18 cellular contexts compared by ENCODE assay signal in the genomic region with DNA sequence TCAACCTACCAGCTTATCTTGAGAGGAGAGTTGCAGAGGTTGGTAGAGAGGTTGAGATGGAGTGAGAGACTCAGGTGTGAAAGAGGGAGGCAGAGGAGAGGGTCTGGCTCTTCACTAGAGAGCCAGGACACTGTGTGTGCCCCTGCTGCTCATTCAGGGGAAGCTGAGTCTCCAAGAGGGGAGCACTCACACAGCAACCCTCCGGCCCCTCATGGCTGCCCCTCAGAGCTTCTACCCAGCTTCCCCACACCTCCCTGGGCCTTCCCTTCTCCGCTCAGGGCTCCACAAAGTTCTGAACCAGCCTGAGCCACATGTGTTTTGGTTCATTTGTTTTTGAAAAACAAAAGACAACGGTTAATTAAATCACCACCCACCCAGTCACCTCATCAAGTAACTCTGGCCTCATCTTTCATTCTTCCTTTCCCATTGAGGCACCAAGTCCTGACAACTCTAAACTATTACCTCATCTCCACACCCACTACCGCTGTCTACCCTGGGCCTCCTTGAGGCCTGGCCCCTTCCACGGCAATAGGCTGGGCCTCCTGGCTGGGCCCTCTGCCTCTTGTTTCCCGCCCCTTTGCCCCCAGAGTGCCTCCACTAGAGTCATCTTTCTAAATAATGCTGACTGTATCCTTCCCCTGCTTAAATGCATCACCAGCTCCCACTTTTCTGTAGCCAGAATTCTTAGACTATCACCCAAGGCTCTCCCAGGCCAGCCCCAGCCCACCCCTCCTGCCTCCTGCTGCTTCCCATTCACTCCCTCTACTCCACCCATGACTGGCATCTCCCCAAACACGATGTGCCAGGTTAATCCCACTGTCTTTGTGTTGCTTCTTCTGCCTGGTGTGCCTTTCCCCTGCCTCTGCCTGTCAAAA. TPM values are rescaled to one million over a fixed set of nuclear protein-coding genes. Genes with fewer than 3 reads are reported as not detected.
DNase-seq lines count a peak whose midpoint lies in the region; ATAC-seq and TF ChIP-seq lines count a peak whose summit lies in the region.
"Had no signal": no experiment of that assay in that cellular context is flagged by ENCODE, and none has a peak within 500 bp of the region (broad histone marks: within the 10 kb centered on the region; RNA-seq: fewer than 3 reads in every experiment).

No MANE protein-coding gene starts in this region.

- TF ChIP-seq POLR2A in esophagus squamous epithelium (IDR thresholded peaks at IDR 0.05), result no peak

- peak overlapping the region; percentile 23 for H3K18ac ChIP-seq in neuronal stem cell (ENCODE audit: low read length)

- H2BK5ac ChIP-seq in neuronal stem cell (ENCODE audit: low read length), result no peak overlapping the region

- no peaks in the 10 kb centered on the region for H3K9me3 Mint-ChIP-seq in endothelial cell (ENCODE audit: unreplicated experiment)
- H3K9me3 Mint-ChIP-seq: CD8-positive, alpha-beta memory T cell had no signal

- no peak overlapping the region for H2BK12ac ChIP-seq in neuronal stem cell (ENCODE audit: low read length)

- H3K4me1 Mint-ChIP-seq in endothelial cell (ENCODE audit: unreplicated experiment), result peaks cover 23% of the 10 kb centered on the region
- H3K4me1 Mint-ChIP-seq: CD8-positive, alpha-beta memory T cell had no signal

- H3K23ac ChIP-seq in neuronal stem cell (ENCODE audit: low read depth, low read length, poor library complexity), result no peak overlapping the region

- H2AFZ ChIP-seq in neuronal stem cell (ENCODE audit: low read length), result no peak overlapping the region

- H3K79me1 ChIP-seq in neuronal stem cell (ENCODE audit: low read depth, low read length), result no peaks in the 10 kb centered on the region

- H3K9me3 ChIP-seq in esophagus squamous epithelium, result peaks cover 0 to 3% (median 0%) of the 10 kb centered on the region in 3 donors
- H3K9me3 ChIP-seq in neuronal stem cell (replicated peaks in 1 of 2; ENCODE audit: control insufficient read depth in 2 of 2, insufficient read depth in 1 of 2, low read depth in 1 of 2, low read length in 2 of 2), result no peaks in the 10 kb centered on the region
- H3K9me3 ChIP-seq in aorta (ENCODE audit: control insufficient read depth, low read length), result no peaks in the 10 kb centered on the region

- H3K4me3 Mint-ChIP-seq in endothelial cell (ENCODE audit: unreplicated experiment), result no peak overlapping the region
- H3K4me3 Mint-ChIP-seq: CD8-positive, alpha-beta memory T cell had no signal

- no peak overlapping the region for H4K8ac ChIP-seq in neuronal stem cell (ENCODE audit: low read depth, low read length)

- peaks cover 7% of the 10 kb centered on the region for H3K36me3 Mint-ChIP-seq in endothelial cell (ENCODE audit: low read depth, unreplicated experiment)
- H3K36me3 Mint-ChIP-seq: CD8-positive, alpha-beta memory T cell had no signal

- H3K27ac ChIP-seq in esophagus squamous epithelium (peak overlapping the region; percentile 62 to 87 (median 77)), neuronal stem cell (replicated peaks; ENCODE audit: low read length) (no peak overlapping the region), aorta (ENCODE audit: low read depth in 1 of 2, low read length in 2 of 2) (no peak overlapping the region)
- H3K27ac ChIP-seq: SJCRH30 had no signal

- peaks cover 0 to 14% (median 0%) of the 10 kb centered on the region in 4 donors for H3K27me3 ChIP-seq in esophagus squamous epithelium
- H3K27me3 ChIP-seq in neuronal stem cell (ENCODE audit: control insufficient read depth in 3 of 3, insufficient read depth in 3 of 3, low read depth in 1 of 3, low read length in 3 of 3), result peaks cover 0 to 15% (median 0%) of the 10 kb centered on the region in 3 experiments
- no peaks in the 10 kb centered on the region for H3K27me3 ChIP-seq in aorta (ENCODE audit: control insufficient read depth in 1 of 2, insufficient read depth in 2 of 2, low read length in 1 of 2)
- H3K27me3 ChIP-seq: SJCRH30 had no signal

- DNase-seq in left cardiac atrium, result peak; percentile 4
- no peak for DNase-seq in left ventricle myocardium superior
- DNase-seq in esophagus squamous epithelium (lab: John Stamatoyannopoulos, UW), result no peak
- no peak for DNase-seq in neuronal stem cell (ENCODE audit: low spot score)
- peak; percentile 19 to 57 for DNase-seq in aorta
- DNase-seq in endothelial cell (ENCODE audit: low spot score), result no peak
- DNase-seq in activated naive CD4-positive, alpha-beta T cell treated with anti-CD3 and anti-CD28 coated beads, Interleukin-2, amount 50 U/mL, for 16 hours, result no peak
- DNase-seq: CD8-positive, alpha-beta memory T cell; GOT3; NCI-H1105; NCI-H1694 treated with DMSO at 0.1 percent for 48 hours; NCI-H510A treated with DMSO at 0.1 percent for 48 hours; NCI-H774; SJCRH30 had no signal

- H4K91ac ChIP-seq in neuronal stem cell (ENCODE audit: low read depth, low read length, poor library complexity), result no peak overlapping the region

- H3K36me3 ChIP-seq in esophagus squamous epithelium (no peaks in the 10 kb centered on the region), neuronal stem cell (replicated peaks in 1 of 2; ENCODE audit: control insufficient read depth in 2 of 2, insufficient read depth in 2 of 2, low read length in 2 of 2) (no peaks in the 10 kb centered on the region), aorta (ENCODE audit: control insufficient read depth in 1 of 2, insufficient read depth in 2 of 2, low read length in 1 of 2) (no peaks in the 10 kb centered on the region)
- H3K36me3 ChIP-seq: SJCRH30 had no signal

- no peak overlapping the region for H3K27ac Mint-ChIP-seq in endothelial cell (ENCODE audit: unreplicated experiment)
- H3K27ac Mint-ChIP-seq: CD8-positive, alpha-beta memory T cell had no signal

- no peak overlapping the region for H2AK5ac ChIP-seq in neuronal stem cell (ENCODE audit: low read depth, low read length)

- no peak overlapping the region for H3K9ac ChIP-seq in neuronal stem cell (ENCODE audit: low read depth, low read length, poor library complexity)

- no peak overlapping the region for H2BK120ac ChIP-seq in neuronal stem cell (ENCODE audit: low read depth, low read length)

- H3K4ac ChIP-seq in neuronal stem cell (ENCODE audit: low read length), result no peak overlapping the region

- intact Hi-C loops in left cardiac atrium (cut with DNase I) (loop anchor here (5.0 kb wide), 2 partner anchors 63 to 92 kb away; no protein-coding TSS in a partner anchor), left ventricle myocardium superior (cut with micrococcal nuclease) (loop anchor here (10.0 kb wide), 1 partner anchor 90 kb away; no protein-coding TSS in a partner anchor), esophagus squamous epithelium (cut with DNase I) (loop anchor here (5.0 kb wide), 1 partner anchor 87 kb away; no protein-coding TSS in a partner anchor), aorta (cut with DNase I) (no loop called here)

- no peak for TF ChIP-seq CTCF in esophagus squamous epithelium (IDR thresholded peaks at IDR 0.05)
- no peak for TF ChIP-seq CTCF in endothelial cell (IDR thresholded peaks at IDR 0.05; ENCODE audit: unreplicated experiment)

- 48 to 56% methylated on average over 7 of the region's 7 CpGs for WGBS in esophagus squamous epithelium, 2 donors
- no CpG with 5 or more reads among the region's 7 CpGs for WGBS in neuronal stem cell (ENCODE audit: extremely low coverage in 2 of 2, insufficient read length in 2 of 2, insufficient replicate concordance in 1 of 2), 2 donors
- WGBS in aorta, 2 donors, result 78 to 80% methylated on average over 6 to 7 of the region's 7 CpGs

- H3K14ac ChIP-seq in neuronal stem cell (ENCODE audit: low read length), result no peak overlapping the region

- H2BK15ac ChIP-seq in neuronal stem cell (ENCODE audit: low read length), result no peak overlapping the region

- H3K4me1 ChIP-seq in esophagus squamous epithelium (peaks cover 18 to 55% (median 30%) of the 10 kb centered on the region in 3 donors), neuronal stem cell (ENCODE audit: control insufficient read depth in 2 of 2, insufficient read depth in 1 of 2, low read depth in 1 of 2, low read length in 2 of 2) (peaks cover 0 to 7% of the 10 kb centered on the region in 2 donors), aorta (ENCODE audit: control insufficient read depth in 1 of 2, insufficient read depth in 2 of 2, low read length in 2 of 2) (no peaks in the 10 kb centered on the region)
- H3K4me1 ChIP-seq: SJCRH30 had no signal

- H3K27me3 Mint-ChIP-seq in endothelial cell (ENCODE audit: unreplicated experiment), result peaks cover 1% of the 10 kb centered on the region

- no peak for ATAC-seq in left cardiac atrium
- ATAC-seq in left ventricle myocardium superior, result no peak
- ATAC-seq in aorta (ENCODE audit: low FRiP score), result no peak
- no peak for ATAC-seq in GM21423 (IDR thresholded peaks at IDR 0.05; ENCODE audit: unreplicated experiment)
- ATAC-seq: K562 had no signal

- no peak overlapping the region for H3K4me2 ChIP-seq in neuronal stem cell (ENCODE audit: insufficient read depth, low read length, poor library complexity, severe bottlenecking)

- H3K4me3 ChIP-seq in esophagus squamous epithelium, result no peak overlapping the region
- no peak overlapping the region for H3K4me3 ChIP-seq in neuronal stem cell (ENCODE audit: low read length in 2 of 2)
- no peak overlapping the region for H3K4me3 ChIP-seq in aorta (ENCODE audit: low read length in 2 of 2)
- H3K4me3 ChIP-seq: K562, SJCRH30 had no signal

RNA-seq across cellular contexts. Expression of a gene that starts 33.0 kb away (rescaled TPM):
- total RNA-seq in left cardiac atrium (1,000 to 10,000 TPM; 4,860 to 5,317 TPM), left ventricle myocardium superior (10,350 TPM), esophagus squamous epithelium (1 to 10 TPM; 1.3 to 6.1 (median 1.8) TPM), aorta (under 1 TPM; 0.21 to 0.36 TPM), endothelial cell (ENCODE audit: unreplicated experiment) (3.3 TPM)
- polyA plus RNA-seq in neuronal stem cell (2013, experiment 1 of 2), result 8.6 TPM
- polyA plus RNA-seq in neuronal stem cell (2013, experiment 2 of 2), result 10.2 TPM
- polyA plus RNA-seq in aorta, result 10 to 100 TPM in 1 of 2 donors, 1 to 10 TPM in 1; 1.0 to 24.0 TPM
- total RNA-seq: CD8-positive, alpha-beta memory T cell; K562; OCI-LY7 had no signal
- polyA plus RNA-seq: BJ; CD8-positive, alpha-beta memory T cell; K562 had no signal

RNA-seq across cellular contexts. Expression of a gene that starts 54.7 kb away (rescaled TPM):
- total RNA-seq in left cardiac atrium (1 to 10 TPM; 1.3 to 1.4 TPM), left ventricle myocardium superior (2.2 TPM), esophagus squamous epithelium (100 to 1,000 TPM; 242 to 377 (median 320) TPM), aorta (under 1 TPM in 1 of 2 donors, not detected in 1; 0.71 TPM), endothelial cell (ENCODE audit: unreplicated experiment) (0.59 TPM)
- polyA plus RNA-seq in neuronal stem cell (2013, experiment 1 of 2), result 0.86 TPM
- 0.86 TPM for polyA plus RNA-seq in neuronal stem cell (2013, experiment 2 of 2)
- 10 to 100 TPM in 1 of 2 donors, under 1 TPM in 1; 0.82 to 33.8 TPM for polyA plus RNA-seq in aorta
- total RNA-seq: CD8-positive, alpha-beta memory T cell; OCI-LY7 had no signal
- polyA plus RNA-seq: BJ; CD8-positive, alpha-beta memory T cell; K562 had no signal

Comparison
In these comparisons a context has a peak if more than half of its experiments do, and no peak if none do; other contexts are left out.
1. DNase-seq: peak in left cardiac atrium (single experiment) and aorta (2 of 2); none in left ventricle myocardium superior (single experiment), esophagus squamous epithelium (single experiment), neuronal stem cell (single experiment), endothelial cell (single experiment) and activated naive CD4-positive, alpha-beta T cell treated with anti-CD3 and anti-CD28 coated beads, Interleukin-2, amount 50 U/mL, for 16 hours (single experiment).
2. H3K27ac ChIP-seq: peak in esophagus squamous epithelium (4 of 4); none in neuronal stem cell (single experiment) and aorta (0 of 2).
3. RNA of a gene that starts 33.0 kb away (total RNA-seq): 10,350 TPM in left ventricle myocardium superior (single experiment) and 4,860 to 5,317 TPM in left cardiac atrium; 3.3 TPM in endothelial cell (single experiment), 1.3 to 6.1 TPM in esophagus squamous epithelium and 0.21 to 0.36 TPM in aorta; every median in the first group is over 100 times any median in the second.
4. RNA of a gene that starts 54.7 kb away (total RNA-seq): 242 to 377 TPM in esophagus squamous epithelium; 2.2 TPM in left ventricle myocardium superior (single experiment), 1.3 to 1.4 TPM in left cardiac atrium, 0.71 TPM in aorta and 0.59 TPM in endothelial cell (single experiment); every median in the first group is over 10 times any median in the second.
5. intact Hi-C loops: an anchor here in left cardiac atrium (5.0 kb wide), left ventricle myocardium superior (10.0 kb wide) and esophagus squamous epithelium (5.0 kb wide); none called in aorta.